ENCODE assay signal across 12 cellular contexts in genomic region chr2:106161938-106162814, GRCh38. TPM values are rescaled to one million over a fixed set of nuclear protein-coding genes. Genes with fewer than 3 reads are reported as not detected.
A peak's percentile ranks its signal among the peaks of the same experiment; 100 is the strongest.
DNase-seq lines count a peak whose midpoint lies in the region; ATAC-seq, FAIRE-seq and TF ChIP-seq lines count a peak whose summit lies in the region.
"Had no signal": no experiment of that assay in that cellular context is flagged by ENCODE, and none has a peak within 500 bp of the region (broad histone marks: within the 10 kb centered on the region; RNA-seq: fewer than 3 reads in every experiment).

No MANE protein-coding gene starts in this region.

- no peak for ATAC-seq in CD4-positive, CD25-positive, alpha-beta regulatory T cell (ENCODE audit: low read depth in 2 of 2)
- ATAC-seq in naive B cell (ENCODE audit: low read depth in 2 of 2) (no peak), HG03460 (IDR thresholded peaks at IDR 0.05; ENCODE audit: unreplicated experiment) (no peak)

- peaks cover 20 to 92% (median 64%) of the 10 kb centered on the region in 4 donors for H3K4me1 Mint-ChIP-seq in CD4-positive, CD25-positive, alpha-beta regulatory T cell
- H3K4me1 Mint-ChIP-seq in naive B cell (peaks cover 68 to 90% (median 84%) of the 10 kb centered on the region in 3 donors), HFFc6 (ENCODE audit: low read depth) (peaks cover 13% of the 10 kb centered on the region)

- H3K27me3 Mint-ChIP-seq in CD4-positive, CD25-positive, alpha-beta regulatory T cell = no peaks in the 10 kb centered on the region
- H3K27me3 Mint-ChIP-seq in naive B cell (no peaks in the 10 kb centered on the region), HFFc6 (ENCODE audit: insufficient read depth) (peaks cover 2% of the 10 kb centered on the region; the same call in 1 of the 2 replicates)
- H3K27me3 Mint-ChIP-seq: dendritic cell treated with granulocyte-macrophage colony-stimulating factor and Interleukin-4, amounts not matched to agents 40 ng/mL and 50 ng/mL, for 4 days had no signal

- H3K27ac ChIP-seq in CD4-positive, CD25-positive, alpha-beta regulatory T cell (ENCODE audit: insufficient read depth, low read length, poor library complexity, severe bottlenecking) = peak overlapping the region; percentile 92
- H3K27ac ChIP-seq: thoracic aorta had no signal

- TF ChIP-seq CTCF in bronchial epithelial cell (IDR thresholded peaks at IDR 0.05; ENCODE audit: insufficient read depth, low read length, severe bottlenecking) (no peak), GM10248 (IDR thresholded peaks at IDR 0.05; ENCODE audit: control extremely low read depth, extremely low read depth, low read depth, missing control alignments) (no peak), HFFc6 (IDR thresholded peaks at IDR 0.05) (no peak)

- H3K4me1 ChIP-seq in CD4-positive, CD25-positive, alpha-beta regulatory T cell (ENCODE audit: control insufficient read depth, insufficient read depth, low read length, poor library complexity, severe bottlenecking) = peaks cover 89% of the 10 kb centered on the region
- H3K4me1 ChIP-seq: Peyer's patch had no signal

- H3K36me3 ChIP-seq in CD4-positive, CD25-positive, alpha-beta regulatory T cell (ENCODE audit: control insufficient read depth, insufficient read depth, low read length) = no peaks in the 10 kb centered on the region
- peaks cover 7% of the 10 kb centered on the region for H3K36me3 ChIP-seq in bronchial epithelial cell (ENCODE audit: control insufficient read depth, insufficient read depth, low read length)
- H3K36me3 ChIP-seq in H7 (replicated peaks; ENCODE audit: control insufficient read depth, insufficient read depth, low read length) = peaks cover 3% of the 10 kb centered on the region; the same call in 1 of the 2 replicates

- H3K4me3 ChIP-seq in CD4-positive, CD25-positive, alpha-beta regulatory T cell (ENCODE audit: low read depth, low read length) = peak overlapping the region; percentile 98
- H3K4me3 ChIP-seq in bronchial epithelial cell (ENCODE audit: low read depth, low read length) (no peak overlapping the region), H7 (ENCODE audit: insufficient read depth, low read depth, low read length) (no peak overlapping the region)
- H3K4me3 ChIP-seq: Peyer's patch, thoracic aorta had no signal

- peaks cover 0 to 2% (median 0%) of the 10 kb centered on the region in 7 donors for H3K9me3 Mint-ChIP-seq in CD4-positive, CD25-positive, alpha-beta regulatory T cell
- H3K9me3 Mint-ChIP-seq in naive B cell = no peaks in the 10 kb centered on the region
- no peaks in the 10 kb centered on the region for H3K9me3 Mint-ChIP-seq in HFFc6
- H3K9me3 Mint-ChIP-seq: dendritic cell treated with granulocyte-macrophage colony-stimulating factor and Interleukin-4, amounts not matched to agents 40 ng/mL and 50 ng/mL, for 4 days had no signal

- H3K27ac Mint-ChIP-seq in CD4-positive, CD25-positive, alpha-beta regulatory T cell = peak overlapping the region; percentile 98 to 99 (median 99)
- H3K27ac Mint-ChIP-seq in naive B cell (peak overlapping the region in 5 of 6 donors; percentile 41 to 97 (median 94)), HFFc6 (no peak overlapping the region)
- H3K27ac Mint-ChIP-seq: dendritic cell treated with granulocyte-macrophage colony-stimulating factor and Interleukin-4, amounts not matched to agents 40 ng/mL and 50 ng/mL, for 4 days had no signal

- no peaks in the 10 kb centered on the region for H3K9me3 ChIP-seq in CD4-positive, CD25-positive, alpha-beta regulatory T cell (ENCODE audit: control insufficient read depth in 2 of 2, low read length in 2 of 2)
- H3K9me3 ChIP-seq: Peyer's patch, thoracic aorta had no signal

- peak overlapping the region in 3 of 4 donors; percentile 18 to 99 (median 97) for H3K4me3 Mint-ChIP-seq in CD4-positive, CD25-positive, alpha-beta regulatory T cell
- peak overlapping the region in 3 of 8 donors; percentile 12 to 87 (median 31) for H3K4me3 Mint-ChIP-seq in naive B cell
- no peak overlapping the region for H3K4me3 Mint-ChIP-seq in HFFc6
- H3K4me3 Mint-ChIP-seq: dendritic cell treated with granulocyte-macrophage colony-stimulating factor and Interleukin-4, amounts not matched to agents 40 ng/mL and 50 ng/mL, for 4 days had no signal

- peaks cover 37% of the 10 kb centered on the region for H3K36me3 Mint-ChIP-seq in CD4-positive, CD25-positive, alpha-beta regulatory T cell
- peaks cover 9 to 14% of the 10 kb centered on the region in 2 donors for H3K36me3 Mint-ChIP-seq in naive B cell
- H3K36me3 Mint-ChIP-seq in HFFc6 (ENCODE audit: low read depth) = peaks cover 4% of the 10 kb centered on the region; the same call in 1 of the 2 replicates

- no peak for FAIRE-seq in bronchial epithelial cell (lab: Jason Lieb, UNC)
- FAIRE-seq: G401.6 had no signal

- POLR2A ChIA-PET in GM10248 (lab: Yijun Ruan, JAX) = no interaction called here

- CTCF ChIA-PET in GM10248 (lab: Yijun Ruan, JAX) = interaction anchor here (1.0 to 1.5 kb wide), 3 partner anchors 8 to 21 kb away, joined by 3 to 7 read pairs (median 5); no protein-coding TSS in a partner anchor

- H3K27me3 ChIP-seq in CD4-positive, CD25-positive, alpha-beta regulatory T cell (ENCODE audit: control insufficient read depth, insufficient read depth, low read length) = no peaks in the 10 kb centered on the region
- H3K27me3 ChIP-seq in bronchial epithelial cell (ENCODE audit: control insufficient read depth, insufficient read depth, low read length) (no peaks in the 10 kb centered on the region), H7 (ENCODE audit: control insufficient read depth, insufficient read depth, low read length) (no peaks in the 10 kb centered on the region)
- H3K27me3 ChIP-seq: Peyer's patch had no signal

- DNase-seq in CD4-positive, CD25-positive, alpha-beta regulatory T cell = peak in 1 of 3 donors; percentile 32
- peak; percentile 73 for DNase-seq in HT-29 (ENCODE audit: low spot score)
- DNase-seq in bronchial epithelial cell (ENCODE audit: low read depth) = peak; percentile 84
- DNase-seq in naive B cell = no peak
- DNase-seq in GM10248 (ENCODE audit: extremely low spot score) = no peak
- no peak for DNase-seq in H7
- DNase-seq in HFFc6 = no peak
- DNase-seq: Peyer's patch had no signal

RNA-seq across cellular contexts. Expression of gene UXS1, which starts 31.9 kb away (rescaled TPM):
- 162 TPM for total RNA-seq in CD4-positive, CD25-positive, alpha-beta regulatory T cell
- 100 to 1,000 TPM in 3 of 4 donors, 10 to 100 TPM in 1; 83.3 to 125 (median 110) TPM for polyA plus RNA-seq in CD4-positive, CD25-positive, alpha-beta regulatory T cell
- total RNA-seq in HT-29 (2014; rRNA removed; shearing (Covaris generic)) = 24.5 and 32.3 TPM in 2 replicates
- total RNA-seq in bronchial epithelial cell = 41.6 and 55.8 TPM in 2 replicates
- 10 to 100 TPM; 26.8 to 61.0 (median 51.1) TPM for polyA plus RNA-seq in naive B cell (ENCODE audit: low read depth in 6 of 6)
- 20.9 and 27.3 TPM in 2 replicates for total RNA-seq in H7 (2014; rRNA removed; shearing (Covaris generic))
- total RNA-seq in HFFc6 (2021; fragmentation: NEBNext Ultra II Directional; extraction: Animal tissue kit (Norgen Biotek cat#: 25700)) = 10 to 100 TPM; 40.0 to 51.9 (median 44.5) TPM

Comparison
In these comparisons a context has a peak if more than half of its experiments do, and no peak if none do; other contexts are left out.
1. DNase-seq: peak in HT-29 (single experiment) and bronchial epithelial cell (single experiment); none in naive B cell (single experiment), GM10248 (single experiment), H7 (single experiment) and HFFc6 (single experiment).